In the genomic region with DNA sequence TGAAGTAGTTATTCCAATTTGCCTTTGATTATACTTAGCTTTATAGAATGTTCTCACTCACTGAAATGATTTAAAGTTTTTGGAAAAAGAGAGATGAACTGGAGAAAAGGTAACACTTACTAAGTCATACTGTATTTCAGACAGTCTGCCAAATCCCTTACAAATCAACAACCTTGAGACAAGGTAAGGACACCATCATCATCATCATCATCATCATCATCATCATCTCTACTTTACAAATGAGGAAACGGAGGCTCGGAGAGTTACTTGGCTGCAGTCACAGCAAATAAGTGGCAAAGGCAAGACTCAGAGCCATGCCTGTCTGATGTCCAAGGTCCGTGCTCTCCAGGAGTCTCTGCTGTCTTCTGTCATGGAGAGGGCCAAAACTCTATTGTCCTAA, we compare ENCODE assay signal across 36 cellular contexts. TPM values are rescaled to one million over a fixed set of nuclear protein-coding genes. Genes with fewer than 3 reads are reported as not detected.
"Had no signal": no experiment of that assay in that cellular context is flagged by ENCODE, and none has a peak within 500 bp of the region (broad histone marks: within the 10 kb centered on the region; RNA-seq: fewer than 3 reads in every experiment).

No MANE protein-coding gene starts in this region.

- DNase-seq: Karpas-422, Kasumi-1, MG63, MM.1S, MV-4-11, NCI-H1048, NCI-H1092, NCI-H1092 treated with DMSO at 0.1 percent for 48 hours, NCI-H1105, NCI-H1105 treated with DMSO at 0.1 percent for 48 hours, NCI-H1417, NCI-H1417 treated with DMSO at 0.1 percent for 48 hours, NCI-H1436, NCI-H1436 treated with DMSO at 0.1 percent for 48 hours, NCI-H146, NCI-H1694, NCI-H1694 treated with DMSO at 0.1 percent for 48 hours, NCI-H187, NCI-H187 treated with DMSO at 0.1 percent for 48 hours, NCI-H1930, NCI-H2029, NCI-H2029 treated with DMSO at 0.1 percent for 48 hours, NCI-H2081, NCI-H2081 treated with DMSO at 0.1 percent for 48 hours, NCI-H2107, NCI-H2171, NCI-H2171 treated with DMSO at 0.1 percent for 48 hours, NCI-H2227 treated with DMSO at 0.1 percent for 48 hours, NCI-H226, NCI-H345, NCI-H446, NCI-H446 treated with DMSO at 0.1 percent for 48 hours, NCI-H510A, NCI-H510A treated with DMSO at 0.1 percent for 48 hours had no signal

- H3K36me3 ChIP-seq: MG63 had no signal

- H3K4me3 ChIP-seq: MG63 had no signal

- H3K9me3 ChIP-seq: MG63 had no signal

- H3K27me3 ChIP-seq: MG63 had no signal

RNA-seq across cellular contexts. Expression of a gene that starts 9.4 kb away (rescaled TPM):
- total RNA-seq: LHCN-M2, MCF 10A had no signal
